In genomic region chr14:98555440-98555839, GRCh38 we compare ENCODE assay signal across 33 cellular contexts.
"Had no signal": no experiment of that assay in that cellular context is flagged by ENCODE, and none has a peak within 500 bp of the region (broad histone marks: within the 10 kb centered on the region; RNA-seq: fewer than 3 reads in every experiment).

No MANE protein-coding gene starts in this region.

- H3K9me3 ChIP-seq: MG63 had no signal

- H3K27ac ChIP-seq: KMS-11 had no signal

- H3K36me3 ChIP-seq: MG63 had no signal

- H3K4me3 ChIP-seq: MG63 had no signal

- DNase-seq: Karpas-422, Kasumi-1, MG63, MM.1S, MV-4-11, NCI-H1048, NCI-H1092, NCI-H1092 treated with DMSO at 0.1 percent for 48 hours, NCI-H1105, NCI-H1105 treated with DMSO at 0.1 percent for 48 hours, NCI-H1417 treated with DMSO at 0.1 percent for 48 hours, NCI-H1436, NCI-H1436 treated with DMSO at 0.1 percent for 48 hours, NCI-H146, NCI-H1694, NCI-H1694 treated with DMSO at 0.1 percent for 48 hours, NCI-H187, NCI-H187 treated with DMSO at 0.1 percent for 48 hours, NCI-H1930, NCI-H2029, NCI-H2029 treated with DMSO at 0.1 percent for 48 hours, NCI-H2081, NCI-H2081 treated with DMSO at 0.1 percent for 48 hours, NCI-H2107, NCI-H2171, NCI-H2171 treated with DMSO at 0.1 percent for 48 hours, NCI-H2227 treated with DMSO at 0.1 percent for 48 hours, NCI-H226, NCI-H345, NCI-H446, NCI-H446 treated with DMSO at 0.1 percent for 48 hours, NCI-H510A had no signal
